9 cellular contexts compared by ENCODE assay signal in genomic region chr11:75100314-75100713, GRCh38. TPM values are rescaled to one million over a fixed set of nuclear protein-coding genes. Genes with fewer than 3 reads are reported as not detected.
A peak's percentile ranks its signal among the peaks of the same experiment; 100 is the strongest.
DNase-seq lines count a peak whose midpoint lies in the region; ATAC-seq and TF ChIP-seq lines count a peak whose summit lies in the region.
"Had no signal": no experiment of that assay in that cellular context is flagged by ENCODE, and none has a peak within 500 bp of the region (broad histone marks: within the 10 kb centered on the region; RNA-seq: fewer than 3 reads in every experiment).

No MANE protein-coding gene starts in this region.

- TF ChIP-seq CTCF in AG10803 (conservative IDR thresholded peaks at IDR 0.05; ENCODE audit: low read length) = no peak
- no peak for TF ChIP-seq CTCF in activated B cell treated with CpG ODN at 0.5 μM for 24 hours (IDR thresholded peaks at IDR 0.05)

- peaks cover 31% of the 10 kb centered on the region for H3K27me3 Mint-ChIP-seq in activated B cell treated with CpG ODN at 0.5 μM for 24 hours

- no peaks in the 10 kb centered on the region for H3K36me3 Mint-ChIP-seq in activated B cell treated with CpG ODN at 0.5 μM for 24 hours (ENCODE audit: low read depth)

- H3K9me3 Mint-ChIP-seq in activated B cell treated with CpG ODN at 0.5 μM for 24 hours = no peaks in the 10 kb centered on the region

- ATAC-seq in HG03139 (IDR thresholded peaks at IDR 0.05; ENCODE audit: unreplicated experiment) = peak; percentile 89
- peak; percentile 76 for ATAC-seq in activated B cell treated with CpG ODN at 0.5 μM for 24 hours (ENCODE audit: low read depth)
- ATAC-seq in GM21528 (IDR thresholded peaks at IDR 0.05; ENCODE audit: low FRiP score, unreplicated experiment) = no peak
- no peak for ATAC-seq in left cardiac atrium

- CTCF ChIA-PET in activated B cell treated with CpG ODN at 0.5 μM for 24 hours (lab: Charles Lee) = interaction anchor here (1.1 kb wide), 1 partner anchor 40 kb away, joined by 3 read pairs; no protein-coding TSS in a partner anchor

- no peak overlapping the region for H3K27ac Mint-ChIP-seq in activated B cell treated with CpG ODN at 0.5 μM for 24 hours

- POLR2A ChIA-PET in activated B cell treated with CpG ODN at 0.5 μM for 24 hours (lab: Charles Lee) = no interaction called here

- intact Hi-C loops in activated B cell treated with CpG ODN at 0.5 μM for 24 hours (cut with micrococcal nuclease) = no loop called here
- intact Hi-C loops in left cardiac atrium (cut with DNase I) = no loop called here

- no peak overlapping the region for H3K4me3 ChIP-seq in AG10803 (ENCODE audit: low read length)
- H3K4me3 ChIP-seq: cardiac muscle cell had no signal

- DNase-seq in AG10803 (ENCODE audit: low read depth) (peak; percentile 30), GM19238 (ENCODE audit: insufficient read length, low spot score) (peak; percentile 51), activated B cell treated with CpG ODN at 0.5 μM for 24 hours (no peak), NCI-H1092 treated with DMSO at 0.1 percent for 48 hours (lab: John Stamatoyannopoulos, UW) (no peak), left cardiac atrium (no peak)
- peak; percentile 66 for DNase-seq in stimulated activated CD4-positive, alpha-beta T cell treated with anti-CD3 and anti-CD28 coated beads, Interleukin-15, amount 100 ng/mL, for 24 hours

- H3K4me3 Mint-ChIP-seq in activated B cell treated with CpG ODN at 0.5 μM for 24 hours = no peak overlapping the region

- no peaks in the 10 kb centered on the region for H3K4me1 Mint-ChIP-seq in activated B cell treated with CpG ODN at 0.5 μM for 24 hours

RNA-seq across cellular contexts. Expression of gene OR2AT4, which starts 3.6 kb away (rescaled TPM):
- total RNA-seq in activated B cell treated with CpG ODN at 0.5 μM for 24 hours = not detected in 2 replicates
- total RNA-seq in left cardiac atrium = not detected
- total RNA-seq: cardiac muscle cell had no signal

RNA-seq across cellular contexts. Expression of gene SLCO2B1, which starts 50.6 kb away (rescaled TPM):
- total RNA-seq in activated B cell treated with CpG ODN at 0.5 μM for 24 hours = 0.18 and 0.42 TPM in 2 replicates
- total RNA-seq in left cardiac atrium = 10 to 100 TPM; 49.0 to 55.8 TPM
- total RNA-seq: cardiac muscle cell had no signal

Comparison
In these comparisons a context has a peak if more than half of its experiments do, and no peak if none do; other contexts are left out.
1. DNase-seq: peak in AG10803 (single experiment), GM19238 (single experiment) and stimulated activated CD4-positive, alpha-beta T cell treated with anti-CD3 and anti-CD28 coated beads, Interleukin-15, amount 100 ng/mL, for 24 hours (single experiment); none in activated B cell treated with CpG ODN at 0.5 μM for 24 hours (single experiment), NCI-H1092 treated with DMSO at 0.1 percent for 48 hours (single experiment) and left cardiac atrium (single experiment).
2. ATAC-seq: peak in HG03139 (single experiment) and activated B cell treated with CpG ODN at 0.5 μM for 24 hours (single experiment); none in GM21528 (single experiment) and left cardiac atrium (0 of 2).
3. RNA of gene SLCO2B1, which starts 50.6 kb away (total RNA-seq): 49.0 to 55.8 TPM in left cardiac atrium; 0.18 to 0.42 TPM in activated B cell treated with CpG ODN at 0.5 μM for 24 hours; every median in the first group is over 10 times any median in the second.